ENCODE assay signal across 9 cellular contexts in genomic region chr10:102322914-102323313, GRCh38.
DNase-seq lines count a peak whose midpoint lies in the region; ATAC-seq and TF ChIP-seq lines count a peak whose summit lies in the region.
"Had no signal": no experiment of that assay in that cellular context is flagged by ENCODE, and none has a peak within 500 bp of the region (broad histone marks: within the 10 kb centered on the region; RNA-seq: fewer than 3 reads in every experiment).

No MANE protein-coding gene starts in this region.

- CTCF ChIA-PET in OCI-LY7 (lab: Charles Lee; ENCODE audit: unreplicated experiment) = no interaction called here

- no TSS peak for BruUV-seq in OCI-LY7 (replicated peaks; lab: Mats Ljungman, UMichigan)

- H3K9ac ChIP-seq in GM23248 = no peak overlapping the region

- in situ Hi-C loops in transverse colon (cut with MboI; ENCODE audit: low pct_ligation_motif_present in 1 of 4, low pct_unique_long_range_greater_than_20kb in 1 of 4, low sequenced_read_pairs in 3 of 4) = no loop called here
- in situ Hi-C loops in GM23248 (cut with MboI) = no loop called here

- no peak for TF ChIP-seq EP300 in transverse colon (IDR thresholded peaks at IDR 0.05; ENCODE audit: low read depth)

- DNase-seq in stimulated activated CD4-positive, alpha-beta T cell treated with anti-CD3 and anti-CD28 coated beads, Interleukin-15, amount 100 ng/mL, for 24 hours = peak; percentile 51
- DNase-seq in stimulated activated CD4-positive, alpha-beta T cell treated with anti-CD3 and anti-CD28 coated beads, Interleukin-12 subunit alpha, Interleukin-12 subunit beta, amount 100 ng/mL, for 4 hours = no peak
- DNase-seq in activated CD4-positive, alpha-beta T cell treated with anti-CD3 and anti-CD28 coated beads, Interleukin-2, amount 50 U/mL, for 48 hours = peak; percentile 46 to 50
- DNase-seq in memory B cell (ENCODE audit: low spot score in 2 of 2) = no peak
- peak; percentile 14 for DNase-seq in transverse colon
- DNase-seq in GM23248 = no peak
- DNase-seq in OCI-LY7 (ENCODE audit: low spot score) = no peak
- no peak for DNase-seq in DMS 273 treated with DMSO at 0.1 percent for 48 hours (lab: John Stamatoyannopoulos, UW)
- DNase-seq: IMR-90 had no signal

- no peak overlapping the region for H3K4me2 ChIP-seq in GM23248 (ENCODE audit: unreplicated experiment)
- no peak overlapping the region for H3K4me2 ChIP-seq in OCI-LY7 (ENCODE audit: low read length)

- H3K4me1 ChIP-seq in transverse colon (peaks cover 0 to 8% (median 0%) of the 10 kb centered on the region in 4 donors), GM23248 (ENCODE audit: insufficient read depth) (peaks cover 8% of the 10 kb centered on the region; the same call in 1 of the 2 replicates), OCI-LY7 (ENCODE audit: insufficient read depth, low read length, poor library complexity, severe bottlenecking) (no peaks in the 10 kb centered on the region)

- TF ChIP-seq CTCF in transverse colon (IDR thresholded peaks at IDR 0.05) = no peak
- no peak for TF ChIP-seq CTCF in OCI-LY7 (conservative IDR thresholded peaks at IDR 0.05; ENCODE audit: low read length)

- H3K36me3 ChIP-seq in transverse colon = peaks cover 0 to 7% (median 0%) of the 10 kb centered on the region in 4 donors
- H3K36me3 ChIP-seq in GM23248 (ENCODE audit: low read depth) = no peaks in the 10 kb centered on the region
- H3K36me3 ChIP-seq in OCI-LY7 (ENCODE audit: insufficient read depth, low read length) = 0 out of 2 replicates have a peak, but pooled peaks cover 3% of the 10 kb centered on the region

- H3K4me3 ChIP-seq in transverse colon (no peak overlapping the region), GM23248 (no peak overlapping the region), OCI-LY7 (ENCODE audit: low read depth, low read length, poor library complexity, severe bottlenecking) (no peak overlapping the region)

- TF ChIP-seq POLR2A in transverse colon (IDR thresholded peaks at IDR 0.05) = no peak

- 59 to 88% methylated on average over 1 to 2 of the region's 2 CpGs for WGBS in transverse colon (ENCODE audit: low coverage in 1 of 2), 2 donors
- WGBS in GM23248 (ENCODE audit: low coverage in 1 of 2, low lambda C conversion rate in 2 of 2, missing lambda C conversion rate in 2 of 2), 2 experiments = 69 to 88% methylated on average over 2 of the region's 2 CpGs

- no peaks in the 10 kb centered on the region for H3F3A ChIP-seq in GM23248 (ENCODE audit: insufficient read depth)

- H4K20me1 ChIP-seq in GM23248 (ENCODE audit: insufficient read depth) (peaks cover 5% of the 10 kb centered on the region; the same call in 1 of the 2 replicates), OCI-LY7 (ENCODE audit: insufficient read depth, low read length) (no peaks in the 10 kb centered on the region)

- H3K36me3 Mint-ChIP-seq in memory B cell = peaks cover 9% of the 10 kb centered on the region

- POLR2A ChIA-PET in OCI-LY7 (lab: Charles Lee) = interaction anchor here (0.6 to 1.4 kb wide), 4 partner anchors 9 to 45 kb away, joined by 3 to 8 read pairs (median 3); no protein-coding TSS in a partner anchor

- H3K9me3 Mint-ChIP-seq in memory B cell = no peaks in the 10 kb centered on the region

- H3K4me1 Mint-ChIP-seq in memory B cell = peaks cover 9% of the 10 kb centered on the region

- H3K27me3 ChIP-seq in transverse colon (no peaks in the 10 kb centered on the region), GM23248 (replicated peaks; ENCODE audit: insufficient read depth) (no peaks in the 10 kb centered on the region)

- H3K9me3 ChIP-seq in transverse colon = no peaks in the 10 kb centered on the region
- H3K9me3 ChIP-seq in GM23248 (ENCODE audit: low read depth) = no peaks in the 10 kb centered on the region
- H3K9me3 ChIP-seq in OCI-LY7 (ENCODE audit: low read length) = no peaks in the 10 kb centered on the region

- H2AFZ ChIP-seq in GM23248 (no peak overlapping the region), OCI-LY7 (ENCODE audit: low read length) (no peak overlapping the region)

- peak; percentile 46 for ATAC-seq in memory B cell (ENCODE audit: low read depth)

- H3K27ac ChIP-seq in transverse colon (no peak overlapping the region), GM23248 (no peak overlapping the region), OCI-LY7 (ENCODE audit: low read depth, low read length, poor library complexity, severe bottlenecking) (no peak overlapping the region)

- H3K9me2 ChIP-seq in GM23248 (ENCODE audit: insufficient read depth) = no peaks in the 10 kb centered on the region
- no peaks in the 10 kb centered on the region for H3K9me2 ChIP-seq in OCI-LY7 (ENCODE audit: insufficient read depth, low read length)

- no peak overlapping the region for H3K27ac Mint-ChIP-seq in memory B cell

- H3K4me3 Mint-ChIP-seq in memory B cell = no peak overlapping the region

- H3K79me2 ChIP-seq in GM23248 (ENCODE audit: insufficient read depth) (peaks cover 100% of the 10 kb centered on the region), OCI-LY7 (ENCODE audit: insufficient read depth, low read depth, low read length) (peaks cover 4% of the 10 kb centered on the region; the same call in 1 of the 2 replicates)

- intact Hi-C loops in transverse colon (cut with DNase I; ENCODE audit: low total_unique reads) = no loop called here
- intact Hi-C loops in OCI-LY7 (cut with micrococcal nuclease; ENCODE audit: unreplicated experiment) = no loop called here

- H3K27me3 Mint-ChIP-seq in memory B cell = no peaks in the 10 kb centered on the region

Comparison
In these comparisons a context has a peak if more than half of its experiments do, and no peak if none do; other contexts are left out.
1. DNase-seq: peak in stimulated activated CD4-positive, alpha-beta T cell treated with anti-CD3 and anti-CD28 coated beads, Interleukin-15, amount 100 ng/mL, for 24 hours (single experiment), activated CD4-positive, alpha-beta T cell treated with anti-CD3 and anti-CD28 coated beads, Interleukin-2, amount 50 U/mL, for 48 hours (2 of 2) and transverse colon (single experiment); none in stimulated activated CD4-positive, alpha-beta T cell treated with anti-CD3 and anti-CD28 coated beads, Interleukin-12 subunit alpha, Interleukin-12 subunit beta, amount 100 ng/mL, for 4 hours (single experiment), memory B cell (0 of 2), GM23248 (single experiment), OCI-LY7 (single experiment) and DMS 273 treated with DMSO at 0.1 percent for 48 hours (single experiment).